Comparison of ENCODE assay signal across 10 cellular contexts in the genomic region with DNA sequence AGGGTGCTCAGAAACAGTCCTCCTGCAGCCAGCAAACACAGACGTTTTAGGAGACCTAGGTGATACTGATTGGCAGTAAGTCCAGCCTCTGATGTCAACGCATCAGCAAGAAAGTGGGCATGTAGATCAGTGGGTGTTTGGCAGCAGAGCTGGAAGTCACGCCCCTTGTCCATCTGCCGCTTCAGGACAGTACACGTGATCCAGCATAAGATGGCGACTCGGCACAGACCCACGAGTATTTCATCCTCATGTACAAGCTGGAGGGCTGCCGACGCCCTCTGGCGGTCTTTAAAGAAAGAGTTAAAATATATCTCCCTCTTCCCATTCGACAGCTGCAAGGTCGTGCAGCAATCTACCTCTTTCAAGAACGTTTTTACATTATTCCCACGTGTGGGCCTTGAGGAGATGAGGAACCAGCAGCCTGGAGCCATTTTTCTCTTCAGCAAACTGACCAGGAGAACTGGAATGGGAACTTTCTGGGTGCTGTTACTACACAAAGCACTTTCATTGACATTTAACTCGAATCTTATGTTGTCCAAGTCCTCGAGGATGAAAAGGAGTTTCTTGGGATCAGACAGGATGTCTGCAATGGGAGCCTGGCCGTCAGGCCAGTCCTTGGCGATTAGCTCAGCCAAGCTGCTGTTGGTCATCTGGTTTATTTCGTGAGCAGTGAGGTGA. TPM values are rescaled to one million over a fixed set of nuclear protein-coding genes. Genes with fewer than 3 reads are reported as not detected.
DNase-seq lines count a peak whose midpoint lies in the region; ATAC-seq and TF ChIP-seq lines count a peak whose summit lies in the region.
"Had no signal": no experiment of that assay in that cellular context is flagged by ENCODE, and none has a peak within 500 bp of the region (broad histone marks: within the 10 kb centered on the region; RNA-seq: fewer than 3 reads in every experiment).

No MANE protein-coding gene starts in this region.

- H3K9me3 ChIP-seq in OCI-LY3 (ENCODE audit: insufficient read depth, low read length) (peaks cover 8% of the 10 kb centered on the region), liver (ENCODE audit: control insufficient read depth in 4 of 4, low read length in 3 of 4) (no peaks in the 10 kb centered on the region), upper lobe of right lung (no peaks in the 10 kb centered on the region)

- TF ChIP-seq RAD21 in liver (IDR thresholded peaks at IDR 0.05): peak; percentile 92 to 95

- no peaks in the 10 kb centered on the region for H3K27me3 ChIP-seq in OCI-LY3 (ENCODE audit: low read depth, low read length)
- H3K27me3 ChIP-seq in liver (ENCODE audit: control insufficient read depth in 4 of 4, insufficient read depth in 4 of 4, low read length in 3 of 4): no peaks in the 10 kb centered on the region
- peaks cover 10% of the 10 kb centered on the region for H3K27me3 ChIP-seq in upper lobe of right lung

- H3K9ac ChIP-seq in OCI-LY3 (ENCODE audit: low read length) (peak overlapping the region; percentile 24; the same call in 1 of the 2 replicates), liver (ENCODE audit: low read depth in 1 of 2, low read length in 2 of 2) (no peak overlapping the region)

- peak; percentile 57 for DNase-seq in activated CD8-positive, alpha-beta memory T cell treated with anti-CD3 and anti-CD28 coated beads for 24 hours
- DNase-seq in activated CD8-positive, alpha-beta memory T cell treated with anti-CD3 and anti-CD28 coated beads, Interleukin-2, amount 50 U/mL, for 4 hours: no peak
- DNase-seq in astrocyte of the hippocampus (ENCODE audit: low read depth, low spot score) (peak; percentile 8), upper lobe of right lung (peak; percentile 66), hippocampal formation (lab: John Stamatoyannopoulos, UW) (no peak)

- H4K20me1 ChIP-seq in OCI-LY3 (ENCODE audit: insufficient read depth, low read length): no peaks in the 10 kb centered on the region

- H3K4me1 ChIP-seq in OCI-LY3 (ENCODE audit: low read length) (peaks cover 13% of the 10 kb centered on the region), liver (ENCODE audit: control insufficient read depth in 4 of 4, insufficient read depth in 4 of 4, low read length in 3 of 4) (peaks cover 0 to 8% (median 3%) of the 10 kb centered on the region in 4 donors), upper lobe of right lung (no peaks in the 10 kb centered on the region)

- 23% methylated on average over 20 of the region's 20 CpGs for WGBS in liver

- TF ChIP-seq CTCF in LNCAP (IDR thresholded peaks at IDR 0.05) (peak; percentile 49; the same call in 1 of the 2 replicates), OCI-LY3 (IDR thresholded peaks at IDR 0.05; ENCODE audit: low read depth, low read length) (peak; percentile 75), liver (IDR thresholded peaks at IDR 0.05; ENCODE audit: low read depth, low read length, missing input control) (peak; percentile 58), upper lobe of right lung (IDR thresholded peaks at IDR 0.05) (peak; percentile 39)

- peak overlapping the region; percentile 100 for H2AFZ ChIP-seq in OCI-LY3 (ENCODE audit: low read depth, low read length)

- no peak overlapping the region for H3K27ac ChIP-seq in OCI-LY3 (ENCODE audit: low read length)
- no peak overlapping the region for H3K27ac ChIP-seq in liver (ENCODE audit: low read depth in 1 of 2, low read length in 2 of 2)
- no peak overlapping the region for H3K27ac ChIP-seq in upper lobe of right lung

- H3K36me3 ChIP-seq in OCI-LY3 (replicated peaks; ENCODE audit: low read depth, low read length): peaks cover 5% of the 10 kb centered on the region
- H3K36me3 ChIP-seq in liver (ENCODE audit: control insufficient read depth in 4 of 4, insufficient read depth in 3 of 4, low read depth in 1 of 4, low read length in 3 of 4): no peaks in the 10 kb centered on the region
- H3K36me3 ChIP-seq in upper lobe of right lung: no peaks in the 10 kb centered on the region

- peak overlapping the region; percentile 52 for H3K4me3 ChIP-seq in OCI-LY3 (ENCODE audit: low read length)
- peak overlapping the region in 2 of 3 donors; percentile 10 to 30 for H3K4me3 ChIP-seq in liver (ENCODE audit: low read depth in 1 of 3, low read length in 3 of 3)
- no peak overlapping the region for H3K4me3 ChIP-seq in upper lobe of right lung

- peak overlapping the region; percentile 61 for H3K4me2 ChIP-seq in OCI-LY3 (ENCODE audit: low read length)

- intact Hi-C loops in upper lobe of right lung (cut with DNase I): no loop called here

- ATAC-seq in upper lobe of right lung: peak; percentile 78

- no peaks in the 10 kb centered on the region for H3K79me2 ChIP-seq in OCI-LY3 (ENCODE audit: low read length)

TF ChIP-seq in liver, 16 proteins besides CTCF, POLR2A, EP300 and RAD21:
- peak; percentile 52 for TF ChIP-seq MAX (IDR thresholded peaks at IDR 0.05)
- peak in 1 of 2 donors; percentile 23 for TF ChIP-seq HNF4A (conservative IDR thresholded peaks at IDR 0.05)
- no peak for TF ChIP-seq FOXA1 (IDR thresholded peaks at IDR 0.05)
- peak; percentile 97 for TF ChIP-seq YY1 (IDR thresholded peaks at IDR 0.05)
- peak in 1 of 2 donors; percentile 45 for TF ChIP-seq GABPA (IDR thresholded peaks at IDR 0.05 in 1 of 2, conservative IDR thresholded peaks at IDR 0.05 in 1 of 2)

RNA-seq across cellular contexts. Expression of gene NLRP11, which starts 22.3 kb away (rescaled TPM):
- total RNA-seq in liver (under 1 TPM in 1 of 2 donors, not detected in 1; 0.33 TPM), upper lobe of right lung (not detected)
- under 1 TPM in 1 of 2 donors, not detected in 1; 0.28 TPM for polyA plus RNA-seq in liver
- total RNA-seq: aorta; CD4-positive, alpha-beta T cell had no signal
- polyA plus RNA-seq: aorta had no signal

RNA-seq across cellular contexts. Expression of gene NLRP4, which starts 26.8 kb away (rescaled TPM):
- total RNA-seq in liver: not detected
- polyA plus RNA-seq in liver: not detected
- not detected for total RNA-seq in upper lobe of right lung
- total RNA-seq: aorta; CD4-positive, alpha-beta T cell had no signal
- polyA plus RNA-seq: aorta had no signal

RNA-seq across cellular contexts. Expression of gene RFPL4AL1, which starts 40.6 kb away (rescaled TPM):
- under 1 TPM in 1 of 2 donors, not detected in 1; 0.33 TPM for total RNA-seq in liver
- polyA plus RNA-seq in liver: under 1 TPM in 1 of 2 donors, not detected in 1; 0.13 TPM
- total RNA-seq in upper lobe of right lung: not detected
- total RNA-seq: aorta; CD4-positive, alpha-beta T cell had no signal
- polyA plus RNA-seq: aorta had no signal

RNA-seq across cellular contexts. Expression of gene RFPL4A, which starts 50.6 kb away (rescaled TPM):
- not detected for total RNA-seq in liver
- under 1 TPM; 0.12 to 0.82 TPM for polyA plus RNA-seq in liver
- total RNA-seq in upper lobe of right lung: not detected
- total RNA-seq: aorta; CD4-positive, alpha-beta T cell had no signal
- polyA plus RNA-seq: aorta had no signal

Comparison
In these comparisons a context has a peak if more than half of its experiments do, and no peak if none do; other contexts are left out.
1. DNase-seq: peak in activated CD8-positive, alpha-beta memory T cell treated with anti-CD3 and anti-CD28 coated beads for 24 hours (single experiment), astrocyte of the hippocampus (single experiment) and upper lobe of right lung (single experiment); none in activated CD8-positive, alpha-beta memory T cell treated with anti-CD3 and anti-CD28 coated beads, Interleukin-2, amount 50 U/mL, for 4 hours (single experiment) and hippocampal formation (0 of 2).
2. Peak in every context shown above with its lines, with median percentiles within 50 percentile points of each other: CTCF ChIP-seq.